In the genomic region with DNA sequence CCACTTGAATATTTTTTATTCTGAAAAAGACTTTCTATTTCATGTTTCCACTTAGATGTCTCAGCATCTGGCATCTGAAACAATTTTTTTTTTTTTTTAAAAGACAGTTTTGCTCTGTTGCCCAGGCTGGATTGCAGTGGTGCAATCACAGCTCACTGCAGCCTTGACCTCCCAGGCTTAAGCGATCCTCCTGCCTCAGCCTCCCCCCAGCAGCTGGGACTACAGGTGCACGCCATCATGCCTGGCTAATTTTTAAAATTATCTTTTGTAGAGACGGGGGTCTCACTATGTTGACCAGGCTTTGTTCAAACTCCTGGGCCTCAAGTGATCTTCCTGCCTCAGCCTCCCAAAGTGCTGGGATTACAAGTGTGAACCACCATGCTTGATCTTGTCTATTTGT, we compare ENCODE assay signal across 8 cellular contexts. TPM values are rescaled to one million over a fixed set of nuclear protein-coding genes. Genes with fewer than 3 reads are reported as not detected.
DNase-seq lines count a peak whose midpoint lies in the region; ATAC-seq, FAIRE-seq and TF ChIP-seq lines count a peak whose summit lies in the region.
"Not testable (repeated sequence)": the region's sequence is repeated elsewhere in the genome, so short reads cannot be mapped to it uniquely, and the experiment has no call there.

No MANE protein-coding gene starts in this region.

- TF ChIP-seq EP300 in GM12878 (IDR thresholded peaks at IDR 0.05; ENCODE audit: borderline replicate concordance in 1 of 2, control insufficient read depth in 1 of 2, low read depth in 2 of 2, low read length in 2 of 2) = not testable (repeated sequence)

- H3K9ac ChIP-seq in GM12878 (ENCODE audit: control insufficient read depth, insufficient read depth, low read length); endothelial cell of umbilical vein (replicated peaks; ENCODE audit: extremely low read depth, insufficient read depth, low read length): not testable (repeated sequence)

- dilution Hi-C loops in endothelial cell of umbilical vein (cut with MboI; ENCODE audit: extremely low pct_ligation_motif_present, low sequenced_read_pairs) = not testable (repeated sequence)

- intact Hi-C loops in activated CD8-positive, alpha-beta T cell treated with anti-CD3 and anti-CD28 coated beads for 36 hours (cut with micrococcal nuclease); GM12878 (cut with micrococcal nuclease; ENCODE audit: unreplicated experiment): not testable (repeated sequence)
- intact Hi-C loops in endothelial cell of umbilical vein (cut with micrococcal nuclease) = loop anchor here (2.0 kb wide), 1 partner anchor 15 kb away; no protein-coding TSS in a partner anchor

- not testable (repeated sequence) for H3K36me3 ChIP-seq in CD8-positive, alpha-beta memory T cell (ENCODE audit: insufficient read depth, low read length); GM12878 (ENCODE audit: control insufficient read depth in 2 of 2, insufficient read depth in 2 of 2, low read length in 1 of 2); endothelial cell of umbilical vein (ENCODE audit: control insufficient read depth in 2 of 2, extremely low read depth in 1 of 2, insufficient read depth in 2 of 2, low read length in 2 of 2)
- peaks cover 56% of the 10 kb centered on the region for H3K36me3 ChIP-seq in KOPT-K1 (ENCODE audit: insufficient read depth, low read length)

- H3K27me3 ChIP-seq in CD8-positive, alpha-beta memory T cell (ENCODE audit: insufficient read depth, low read length, poor library complexity, severe bottlenecking); GM12878 (replicated peaks in 1 of 2; ENCODE audit: control insufficient read depth in 2 of 2, insufficient read depth in 2 of 2, low read length in 1 of 2); endothelial cell of umbilical vein (ENCODE audit: control insufficient read depth in 2 of 2, insufficient read depth in 2 of 2, low read length in 2 of 2): not testable (repeated sequence)

- H3K27ac Mint-ChIP-seq in CD8-positive, alpha-beta memory T cell = peak overlapping the region in 5 of 8 donors; percentile 40 to 87 (median 59)
- H3K27ac Mint-ChIP-seq in T-helper 1 cell treated with Interleukin-12 subunit alpha and Interleukin-12 subunit beta and Interleukin-4 antibody, amounts not matched to agents 30 μg/mL and 1 μg/mL, for 36 hours = peak overlapping the region; percentile 26
- peak overlapping the region; percentile 79 for H3K27ac Mint-ChIP-seq in activated CD8-positive, alpha-beta T cell treated with anti-CD3 and anti-CD28 coated beads for 36 hours
- H3K27ac Mint-ChIP-seq in naive B cell = peak overlapping the region in 4 of 6 donors; percentile 50 to 73 (median 72)

- H2AFZ ChIP-seq in GM12878 (ENCODE audit: control insufficient read depth, low read depth, low read length); endothelial cell of umbilical vein (ENCODE audit: low read depth, low read length): not testable (repeated sequence)

- H3K79me2 ChIP-seq in GM12878 (ENCODE audit: control insufficient read depth, insufficient read depth, low read length) (peaks cover 14% of the 10 kb centered on the region), endothelial cell of umbilical vein (ENCODE audit: control insufficient read depth, insufficient read depth, low read length) (peaks cover 75% of the 10 kb centered on the region)

- TF ChIP-seq POLR2A in GM12878 (IDR thresholded peaks at IDR 0.05; ENCODE audit: low read depth, low read length); endothelial cell of umbilical vein (IDR thresholded peaks at IDR 0.05; ENCODE audit: low read depth, low read length): not testable (repeated sequence)

- H3K9me1 ChIP-seq in endothelial cell of umbilical vein (replicated peaks; ENCODE audit: control insufficient read depth, extremely low read depth, insufficient read depth, low read length) = not testable (repeated sequence)

- H3K27ac ChIP-seq in CD8-positive, alpha-beta memory T cell (ENCODE audit: low read depth, low read length) = not testable (repeated sequence)
- H3K27ac ChIP-seq in KOPT-K1 (ENCODE audit: low read depth, low read length, poor library complexity, severe bottlenecking) = peak overlapping the region; percentile 72
- H3K27ac ChIP-seq in GM12878 (ENCODE audit: control insufficient read depth, insufficient read depth) = peak overlapping the region; percentile 76; the same call in 1 of the 2 replicates
- H3K27ac ChIP-seq in endothelial cell of umbilical vein (ENCODE audit: insufficient read depth, low read depth, low read length) = peak overlapping the region; percentile 3

- POLR2A ChIA-PET in CD8-positive, alpha-beta memory T cell (lab: Charles Lee); endothelial cell of umbilical vein (lab: Charles Lee): not testable (repeated sequence)
- POLR2A ChIA-PET in activated CD8-positive, alpha-beta T cell treated with anti-CD3 and anti-CD28 coated beads for 36 hours (lab: Charles Lee) = interaction anchor here (0.6 to 1.0 kb wide), 6 partner anchors 10 to 915 kb away, joined by 3 to 4 read pairs (median 4); no protein-coding TSS in a partner anchor
- POLR2A ChIA-PET in GM12878 (lab: Charles Lee) = interaction anchor here (1.5 to 2.3 kb wide), 2 partner anchors 9 to 11 kb away, joined by 7 read pairs; no protein-coding TSS in a partner anchor

- not testable (repeated sequence) for H3K27me3 Mint-ChIP-seq in CD8-positive, alpha-beta memory T cell; T-helper 1 cell treated with Interleukin-12 subunit alpha and Interleukin-12 subunit beta and Interleukin-4 antibody, amounts not matched to agents 30 μg/mL and 1 μg/mL, for 36 hours (ENCODE audit: low read depth); activated CD8-positive, alpha-beta T cell treated with anti-CD3 and anti-CD28 coated beads for 36 hours; naive B cell

- TF ChIP-seq CTCF in AG10803 (conservative IDR thresholded peaks at IDR 0.05; ENCODE audit: low read length); activated CD8-positive, alpha-beta T cell treated with anti-CD3 and anti-CD28 coated beads for 36 hours (IDR thresholded peaks at IDR 0.05); GM12878 (IDR thresholded peaks at IDR 0.05 in 2 of 3, conservative IDR thresholded peaks at IDR 0.05 in 1 of 3; ENCODE audit: control insufficient read depth in 2 of 3, extremely low read depth in 1 of 3, insufficient read depth in 1 of 3, low read depth in 3 of 3, low read length in 3 of 3); endothelial cell of umbilical vein (IDR thresholded peaks at IDR 0.05; ENCODE audit: extremely low read depth in 1 of 2, insufficient read depth in 1 of 2, low read depth in 1 of 2, low read length in 2 of 2): not testable (repeated sequence)

- not testable (repeated sequence) for H3K4me2 ChIP-seq in GM12878 (ENCODE audit: control insufficient read depth, insufficient read depth); endothelial cell of umbilical vein (ENCODE audit: insufficient read depth, low read length)

- peaks cover 0 to 55% (median 9%) of the 10 kb centered on the region in 3 donors for H3K36me3 Mint-ChIP-seq in CD8-positive, alpha-beta memory T cell
- H3K36me3 Mint-ChIP-seq in T-helper 1 cell treated with Interleukin-12 subunit alpha and Interleukin-12 subunit beta and Interleukin-4 antibody, amounts not matched to agents 30 μg/mL and 1 μg/mL, for 36 hours (ENCODE audit: low read depth) = peaks cover 24% of the 10 kb centered on the region
- peaks cover 23% of the 10 kb centered on the region for H3K36me3 Mint-ChIP-seq in activated CD8-positive, alpha-beta T cell treated with anti-CD3 and anti-CD28 coated beads for 36 hours (ENCODE audit: low read depth)
- peaks cover 11 to 20% of the 10 kb centered on the region in 2 donors for H3K36me3 Mint-ChIP-seq in naive B cell

- FAIRE-seq in GM12878 (lab: Jason Lieb, UNC); endothelial cell of umbilical vein (lab: Jason Lieb, UNC): not testable (repeated sequence)

- not testable (repeated sequence) for TF ChIP-seq RAD21 in GM12878 (IDR thresholded peaks at IDR 0.05; ENCODE audit: insufficient read depth, low read depth, low read length)

- peaks cover 20% of the 10 kb centered on the region for H3K4me1 ChIP-seq in CD8-positive, alpha-beta memory T cell (ENCODE audit: insufficient read depth, low read length)
- peaks cover 30% of the 10 kb centered on the region for H3K4me1 ChIP-seq in GM12878 (ENCODE audit: control insufficient read depth, insufficient read depth, low read length)
- peaks cover 11% of the 10 kb centered on the region for H3K4me1 ChIP-seq in endothelial cell of umbilical vein (ENCODE audit: control insufficient read depth, extremely low read depth, insufficient read depth, low read length)

- DNase-seq in AG10803 (ENCODE audit: low read depth) = peak; percentile 32
- not testable (repeated sequence) for DNase-seq in CD8-positive, alpha-beta memory T cell; activated CD8-positive, alpha-beta T cell treated with anti-CD3 and anti-CD28 coated beads for 36 hours; GM12878 (ENCODE audit: low read depth, low spot score); endothelial cell of umbilical vein (ENCODE audit: low read depth, low spot score); naive B cell

- WGBS in GM12878 (ENCODE audit: insufficient coverage, insufficient replicate concordance, low lambda C conversion rate, missing lambda C conversion rate) = 47% methylated on average over 3 of the region's 3 CpGs

- BruUV-seq in GM12878 (replicated peaks; lab: Mats Ljungman, UMichigan); endothelial cell of umbilical vein (replicated peaks; lab: Mats Ljungman, UMichigan): not testable (repeated sequence)

- H3K4me3 Mint-ChIP-seq in CD8-positive, alpha-beta memory T cell = peak overlapping the region in 4 of 7 donors; percentile 23 to 46 (median 30)
- peak overlapping the region; percentile 16 for H3K4me3 Mint-ChIP-seq in T-helper 1 cell treated with Interleukin-12 subunit alpha and Interleukin-12 subunit beta and Interleukin-4 antibody, amounts not matched to agents 30 μg/mL and 1 μg/mL, for 36 hours
- not testable (repeated sequence) for H3K4me3 Mint-ChIP-seq in activated CD8-positive, alpha-beta T cell treated with anti-CD3 and anti-CD28 coated beads for 36 hours
- H3K4me3 Mint-ChIP-seq in naive B cell = peak overlapping the region in 1 of 8 donors; percentile 20

- in situ Hi-C loops in GM12878 (cut with MboI) = not testable (repeated sequence)

- H3K9me3 ChIP-seq in CD8-positive, alpha-beta memory T cell (ENCODE audit: low read length); KOPT-K1 (ENCODE audit: insufficient read depth, low read length, poor library complexity, severe bottlenecking); GM12878 (replicated peaks; ENCODE audit: control insufficient read depth, insufficient read depth, low read length); endothelial cell of umbilical vein (replicated peaks; ENCODE audit: control insufficient read depth, insufficient read depth, low read length): not testable (repeated sequence)

- not testable (repeated sequence) for H3K4me3 ChIP-seq in AG10803 (ENCODE audit: low read length); CD8-positive, alpha-beta memory T cell (ENCODE audit: low read length); GM12878; endothelial cell of umbilical vein (replicated peaks in 1 of 3; ENCODE audit: insufficient read depth in 1 of 3, low read depth in 1 of 3, low read length in 3 of 3)

- H3K4me1 Mint-ChIP-seq in CD8-positive, alpha-beta memory T cell = peaks cover 54 to 72% (median 69%) of the 10 kb centered on the region in 3 donors
- peaks cover 23% of the 10 kb centered on the region for H3K4me1 Mint-ChIP-seq in T-helper 1 cell treated with Interleukin-12 subunit alpha and Interleukin-12 subunit beta and Interleukin-4 antibody, amounts not matched to agents 30 μg/mL and 1 μg/mL, for 36 hours (ENCODE audit: low read depth)
- peaks cover 44% of the 10 kb centered on the region for H3K4me1 Mint-ChIP-seq in activated CD8-positive, alpha-beta T cell treated with anti-CD3 and anti-CD28 coated beads for 36 hours (ENCODE audit: low read depth)
- H3K4me1 Mint-ChIP-seq in naive B cell = peaks cover 30 to 50% (median 35%) of the 10 kb centered on the region in 3 donors

- not testable (repeated sequence) for ATAC-seq in activated CD8-positive, alpha-beta T cell treated with anti-CD3 and anti-CD28 coated beads for 36 hours; GM12878; naive B cell (ENCODE audit: low read depth in 2 of 2)

- H3K9me3 Mint-ChIP-seq in CD8-positive, alpha-beta memory T cell; T-helper 1 cell treated with Interleukin-12 subunit alpha and Interleukin-12 subunit beta and Interleukin-4 antibody, amounts not matched to agents 30 μg/mL and 1 μg/mL, for 36 hours; activated CD8-positive, alpha-beta T cell treated with anti-CD3 and anti-CD28 coated beads for 36 hours; naive B cell: not testable (repeated sequence)

- SMC1A ChIA-PET in GM12878 (lab: Charles Lee; ENCODE audit: uncharacterized antibody, unreplicated experiment) = interaction anchor here (0.7 to 2.5 kb wide), 9 partner anchors 9 to 537 kb away, joined by 3 to 12 read pairs (median 3); no protein-coding TSS in a partner anchor

- CTCF ChIA-PET in CD8-positive, alpha-beta memory T cell (lab: Charles Lee) = interaction anchor here (3.6 kb wide), 1 partner anchor 94 kb away, joined by 14 read pairs; no protein-coding TSS in a partner anchor
- CTCF ChIA-PET in activated CD8-positive, alpha-beta T cell treated with anti-CD3 and anti-CD28 coated beads for 36 hours (lab: Charles Lee) = interaction anchor here (0.6 to 7.5 kb wide), 5 partner anchors 10 to 93 kb away, joined by 3 to 48 read pairs (median 4); a partner anchor contains a TSS
- CTCF ChIA-PET in GM12878 (lab: Yijun Ruan, JAX) (interaction anchor here (0.7 to 2.8 kb wide), 6 partner anchors 10 to 1503 kb away, joined by 3 to 15 read pairs (median 4); no protein-coding TSS in a partner anchor), endothelial cell of umbilical vein (lab: Charles Lee) (interaction anchor here (1.0 to 2.3 kb wide), 3 partner anchors 13 to 94 kb away, joined by 3 to 18 read pairs (median 3); no protein-coding TSS in a partner anchor)

- H4K20me1 ChIP-seq in GM12878 (ENCODE audit: control insufficient read depth, insufficient read depth) = not testable (repeated sequence)
- H4K20me1 ChIP-seq in endothelial cell of umbilical vein (replicated peaks; ENCODE audit: control insufficient read depth, extremely low read depth, insufficient read depth, low read length) = peaks cover 13% of the 10 kb centered on the region

- RAD21 ChIA-PET in GM12878 (lab: Charles Lee; ENCODE audit: unreplicated experiment) = interaction anchor here (1.1 to 2.5 kb wide), 3 partner anchors 10 to 93 kb away, joined by 4 to 8 read pairs (median 6); a partner anchor contains a TSS

RNA-seq across cellular contexts. Expression of a gene that starts 42.9 kb away (rescaled TPM):
- 10 to 100 TPM; 45.6 to 51.7 TPM for total RNA-seq in CD8-positive, alpha-beta memory T cell
- 38.0 TPM for polyA plus RNA-seq in CD8-positive, alpha-beta memory T cell
- 10 to 100 TPM; 46.0 to 51.8 TPM for total RNA-seq in activated CD8-positive, alpha-beta T cell treated with anti-CD3 and anti-CD28 coated beads for 36 hours
- total RNA-seq in GM12878 (2013; cell fraction: nucleolus; rRNA removed) = 80.0 and 100 TPM in 2 replicates
- total RNA-seq in GM12878 (2014; rRNA removed) (27.0 and 31.6 TPM in 2 replicates), GM12878 (2014; rRNA removed; fragmentation: Illumina TruSeq; extraction: Trizol) (42.7 and 46.1 TPM in 2 replicates), GM12878 (2021) (35.1 and 35.7 TPM in 2 replicates), endothelial cell of umbilical vein (52.2 and 57.4 TPM in 2 replicates)
- 10.0 TPM for polyA plus RNA-seq in GM12878 (2011; ENCODE audit: low read depth)
- polyA plus RNA-seq in GM12878 (2011; rRNA removed) (14.1 and 20.4 TPM in 2 replicates), GM12878 (2014; fragmentation: Illumina TruSeq; extraction: Trizol) (27.7 and 32.8 TPM in 2 replicates), GM12878 (2014; fragmentation: Nextera tagmentation; extraction: Ambion mirVana) (1 to 10 TPM; 7.5 to 8.2 TPM), GM12878 (2014; rRNA removed) (11.9 and 15.7 TPM in 2 replicates), GM12878 (2016; fragmentation: Nextera tagmentation; extraction: Ambion mirVana) (10 to 100 TPM; 18.6 to 24.4 TPM), endothelial cell of umbilical vein (6.4 and 29.5 TPM in 2 replicates), naive B cell (ENCODE audit: low read depth in 6 of 6) (10 to 100 TPM in 5 of 6 donors, 1 to 10 TPM in 1; 8.1 to 36.0 (median 25.3) TPM)
- 5.6 and 8.3 TPM in 2 replicates for polyA plus RNA-seq in GM12878 (2011; cell fraction: cytosol; rRNA removed)
- polyA plus RNA-seq in GM12878 (2011; cell fraction: nucleus; rRNA removed) = 6.8 and 9.4 TPM in 2 replicates
- polyA plus RNA-seq in GM12878 (2012) = 12.9 and 15.3 TPM in 2 replicates
- 14.8 and 33.3 TPM in 2 replicates for polyA minus RNA-seq in GM12878 (2011; rRNA and poly(A)+ RNA removed)
- 11.1 and 12.4 TPM in 2 replicates for polyA minus RNA-seq in GM12878 (2011; cell fraction: cytosol; rRNA and poly(A)+ RNA removed)
- 9.2 and 29.9 TPM in 2 replicates for polyA minus RNA-seq in GM12878 (2011; cell fraction: nucleus; rRNA and poly(A)+ RNA removed)
- polyA plus RNA-seq in endothelial cell of umbilical vein (2011; cell fraction: cytosol; rRNA removed) = 7.3 and 7.5 TPM in 2 replicates
- polyA plus RNA-seq in endothelial cell of umbilical vein (2011; cell fraction: nucleus; rRNA removed) = 15.6 and 18.5 TPM in 2 replicates
- 34.9 and 36.0 TPM in 2 replicates for polyA plus RNA-seq in endothelial cell of umbilical vein (2012)
- polyA minus RNA-seq in endothelial cell of umbilical vein = 29.5 and 73.8 TPM in 2 replicates
- polyA minus RNA-seq in endothelial cell of umbilical vein (2011; cell fraction: cytosol; rRNA and poly(A)+ RNA removed) = 23.5 TPM
- 39.4 and 67.0 TPM in 2 replicates for polyA minus RNA-seq in endothelial cell of umbilical vein (2011; cell fraction: nucleus; rRNA and poly(A)+ RNA removed)

Comparison
In these comparisons a context has a peak if more than half of its experiments do, and no peak if none do; other contexts are left out.
1. H3K27ac Mint-ChIP-seq: peak in every context shown above with its lines; median percentile 79 in activated CD8-positive, alpha-beta T cell treated with anti-CD3 and anti-CD28 coated beads for 36 hours; 72 in naive B cell; 59 in CD8-positive, alpha-beta memory T cell; 26 in T-helper 1 cell treated with Interleukin-12 subunit alpha and Interleukin-12 subunit beta and Interleukin-4 antibody, amounts not matched to agents 30 μg/mL and 1 μg/mL, for 36 hours.